1 cellular context compared by ENCODE assay signal in the genomic region with DNA sequence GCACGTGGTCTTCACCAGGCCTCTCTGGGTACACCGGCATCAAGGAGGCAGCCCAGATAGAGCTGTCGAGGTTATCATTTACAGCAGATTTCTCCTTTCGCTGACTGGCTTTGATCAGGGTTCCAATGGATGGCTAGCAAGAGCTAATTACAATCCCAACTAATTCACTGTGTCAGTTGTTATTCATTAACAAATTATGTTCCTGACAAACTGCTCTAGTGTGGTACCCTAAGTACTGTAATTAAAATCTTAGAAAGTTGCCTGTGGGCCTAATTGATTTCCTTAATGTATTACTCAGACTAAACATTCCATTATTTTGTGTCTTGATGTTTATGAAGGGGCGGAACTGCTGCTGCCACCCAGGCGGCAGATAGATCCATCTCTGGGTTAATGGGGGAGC.
TF ChIP-seq lines count a peak whose summit lies in the region.

No MANE protein-coding gene starts in this region.

TF ChIP-seq in IMR-90, 13 proteins besides CTCF, POLR2A, EP300 and RAD21 (continued from another document):
- TF ChIP-seq, protein P1, sequence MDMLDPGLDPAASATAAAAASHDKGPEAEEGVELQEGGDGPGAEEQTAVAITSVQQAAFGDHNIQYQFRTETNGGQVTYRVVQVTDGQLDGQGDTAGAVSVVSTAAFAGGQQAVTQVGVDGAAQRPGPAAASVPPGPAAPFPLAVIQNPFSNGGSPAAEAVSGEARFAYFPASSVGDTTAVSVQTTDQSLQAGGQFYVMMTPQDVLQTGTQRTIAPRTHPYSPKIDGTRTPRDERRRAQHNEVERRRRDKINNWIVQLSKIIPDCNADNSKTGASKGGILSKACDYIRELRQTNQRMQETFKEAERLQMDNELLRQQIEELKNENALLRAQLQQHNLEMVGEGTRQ (IDR thresholded peaks at IDR 0.05; ENCODE audit: low read depth, low read length), result no peak
- TF ChIP-seq MXI1 (IDR thresholded peaks at IDR 0.05; ENCODE audit: borderline replicate concordance, low read depth, low read length) (no peak), NFE2L2 (IDR thresholded peaks at IDR 0.05; ENCODE audit: low read depth, low read length) (no peak)
